8 cellular contexts compared by ENCODE assay signal in genomic region chr10:102645741-102646609, GRCh38. TPM values are rescaled to one million over a fixed set of nuclear protein-coding genes. Genes with fewer than 3 reads are reported as not detected.
DNase-seq lines count a peak whose midpoint lies in the region; ATAC-seq and TF ChIP-seq lines count a peak whose summit lies in the region.

No MANE protein-coding gene starts in this region.

- peak overlapping the region; percentile 100 for H3K4me3 Mint-ChIP-seq in endothelial cell (ENCODE audit: unreplicated experiment)

- H3K4me1 Mint-ChIP-seq in endothelial cell (ENCODE audit: unreplicated experiment) = peaks cover 49% of the 10 kb centered on the region

- no peak for TF ChIP-seq CTCF in endothelial cell (IDR thresholded peaks at IDR 0.05; ENCODE audit: unreplicated experiment)

- H3K36me3 Mint-ChIP-seq in endothelial cell (ENCODE audit: low read depth, unreplicated experiment) = peaks cover 49% of the 10 kb centered on the region

- H3K27ac Mint-ChIP-seq in endothelial cell (ENCODE audit: unreplicated experiment) = peak overlapping the region; percentile 96

- no peaks in the 10 kb centered on the region for H3K9me3 Mint-ChIP-seq in endothelial cell (ENCODE audit: unreplicated experiment)

- peak; percentile 39 for ATAC-seq in HG02885 (IDR thresholded peaks at IDR 0.05; ENCODE audit: poor library complexity, unreplicated experiment)

- DNase-seq in NCI-H1417 (lab: John Stamatoyannopoulos, UW) (peak in 2 of 3 experiments; percentile 40 to 56), NCI-H1417 treated with DMSO at 0.1 percent for 48 hours (lab: John Stamatoyannopoulos, UW) (no peak), endothelial cell (ENCODE audit: low spot score) (no peak), mucosa of gallbladder (ENCODE audit: low spot score) (peak; percentile 86)
- DNase-seq in NK-92 treated with Interleukin-12 subunit alpha and Interleukin-12 subunit beta, amount 100 ng/mL, for 24 hours (lab: John Stamatoyannopoulos, UW) = peak; percentile 92
- DNase-seq in activated CD8-positive, alpha-beta memory T cell treated with anti-CD3 and anti-CD28 coated beads, Interleukin-2, amount 50 U/mL, for 1 hour (ENCODE audit: extremely low read depth) = peak; percentile 68
- peak; percentile 49 to 60 for DNase-seq in stimulated activated CD8-positive, alpha-beta memory T cell treated with anti-CD3 and anti-CD28 coated beads, Interleukin-4, amount 100 ng/mL, for 4 hours (ENCODE audit: low read depth in 2 of 2, low spot score in 1 of 2)

- H3K27me3 Mint-ChIP-seq in endothelial cell (ENCODE audit: unreplicated experiment) = peaks cover 29% of the 10 kb centered on the region

RNA-seq across cellular contexts. Expression of gene TRIM8, which starts 1.7 kb away (rescaled TPM):
- total RNA-seq in endothelial cell (ENCODE audit: unreplicated experiment) (219 TPM), mucosa of gallbladder (129 TPM)

Comparison
In these comparisons a context has a peak if more than half of its experiments do, and no peak if none do; other contexts are left out.
1. DNase-seq: peak in NCI-H1417 (2 of 3), NK-92 treated with Interleukin-12 subunit alpha and Interleukin-12 subunit beta, amount 100 ng/mL, for 24 hours (single experiment), activated CD8-positive, alpha-beta memory T cell treated with anti-CD3 and anti-CD28 coated beads, Interleukin-2, amount 50 U/mL, for 1 hour (single experiment), mucosa of gallbladder (single experiment) and stimulated activated CD8-positive, alpha-beta memory T cell treated with anti-CD3 and anti-CD28 coated beads, Interleukin-4, amount 100 ng/mL, for 4 hours (2 of 2); none in NCI-H1417 treated with DMSO at 0.1 percent for 48 hours (single experiment) and endothelial cell (single experiment).